In the genomic region with DNA sequence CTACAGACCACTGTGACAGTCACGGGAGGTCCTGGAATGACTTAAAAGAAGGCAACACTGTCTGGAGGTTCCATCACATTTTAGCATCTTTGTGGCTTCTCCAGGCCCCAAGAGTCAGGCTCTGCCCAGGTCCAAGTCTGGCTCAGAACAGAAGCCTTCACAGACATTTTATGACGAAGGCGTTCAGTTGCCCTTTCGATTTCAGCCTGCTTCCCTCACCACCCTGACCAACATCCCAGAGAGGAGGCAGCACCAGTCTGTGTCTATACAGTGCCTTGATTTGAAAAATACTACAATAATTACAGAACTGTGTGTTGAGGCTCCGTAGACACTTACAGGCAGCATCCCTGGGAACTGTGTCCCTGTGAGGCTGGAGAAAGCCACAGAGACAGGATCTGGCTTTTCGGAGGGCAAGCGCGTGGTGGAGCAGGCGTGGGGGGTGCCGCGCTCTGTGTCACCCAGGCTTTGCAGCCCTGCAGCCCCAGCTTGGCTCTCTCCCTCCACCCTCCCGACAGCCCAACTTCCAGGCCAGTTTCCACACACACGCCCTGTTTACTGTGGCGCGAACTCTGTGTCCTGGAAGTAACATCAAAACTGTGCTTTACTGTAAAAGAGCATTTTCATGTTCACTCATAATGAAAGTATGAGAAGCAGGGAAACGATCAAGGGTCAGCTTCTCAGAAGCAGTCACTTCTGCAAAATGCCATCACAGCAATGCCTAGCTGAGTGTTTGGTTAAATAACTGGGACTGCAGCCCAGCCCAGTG, we compare ENCODE assay signal across 14 cellular contexts.
DNase-seq lines count a peak whose midpoint lies in the region; ATAC-seq lines count a peak whose summit lies in the region.
"Had no signal": no experiment of that assay in that cellular context is flagged by ENCODE, and none has a peak within 500 bp of the region (broad histone marks: within the 10 kb centered on the region; RNA-seq: fewer than 3 reads in every experiment).

No MANE protein-coding gene starts in this region.

- H3K27me3 ChIP-seq in BLaER1: no peaks in the 10 kb centered on the region

- H3K27ac ChIP-seq in BLaER1: peak overlapping the region; percentile 63
- H3K27ac ChIP-seq: heart right ventricle had no signal

- ATAC-seq in GM19438 (IDR thresholded peaks at IDR 0.05; ENCODE audit: low read depth, unreplicated experiment) (peak; percentile 69), HG03378 (IDR thresholded peaks at IDR 0.05; ENCODE audit: unreplicated experiment) (peak; percentile 45)
- ATAC-seq: effector memory CD8-positive, alpha-beta T cell; heart right ventricle had no signal

- no peaks in the 10 kb centered on the region for H3K9me3 ChIP-seq in BLaER1
- H3K9me3 ChIP-seq: heart right ventricle had no signal

- no peak overlapping the region for H3K4me3 ChIP-seq in BLaER1
- H3K4me3 ChIP-seq: heart right ventricle had no signal

- H4K20me1 ChIP-seq in BLaER1: no peaks in the 10 kb centered on the region

- DNase-seq in left kidney (ENCODE audit: low read depth, low spot score): peak; percentile 9
- DNase-seq in activated CD4-positive, alpha-beta T cell treated with anti-CD3 and anti-CD28 coated beads for 48 hours: no peak
- DNase-seq in stimulated activated CD4-positive, alpha-beta T cell treated with anti-CD3 and anti-CD28 coated beads, Interleukin-2, amount 100 ng/mL, for 48 hours: no peak
- DNase-seq in inferior parietal cortex (ENCODE audit: extremely low spot score): no peak
- DNase-seq in DMS53 (lab: John Stamatoyannopoulos, UW): no peak
- DNase-seq: DMS153; effector memory CD8-positive, alpha-beta T cell; heart right ventricle; mammary epithelial cell; NCI-H446 treated with DMSO at 0.1 percent for 48 hours; SIG-M5 had no signal

- H3K4me1 ChIP-seq in BLaER1: peaks cover 95% of the 10 kb centered on the region
- H3K4me1 ChIP-seq: heart right ventricle had no signal

- H3K4me2 ChIP-seq in BLaER1: peak overlapping the region; percentile 84

- H3K9ac ChIP-seq in BLaER1: 0 out of 2 replicates have a peak overlapping the region, but pooled peaks have one; percentile 3

- no peaks in the 10 kb centered on the region for H3K36me3 ChIP-seq in BLaER1
- H3K36me3 ChIP-seq: heart right ventricle had no signal
